9 cellular contexts compared by ENCODE assay signal in the genomic region with DNA sequence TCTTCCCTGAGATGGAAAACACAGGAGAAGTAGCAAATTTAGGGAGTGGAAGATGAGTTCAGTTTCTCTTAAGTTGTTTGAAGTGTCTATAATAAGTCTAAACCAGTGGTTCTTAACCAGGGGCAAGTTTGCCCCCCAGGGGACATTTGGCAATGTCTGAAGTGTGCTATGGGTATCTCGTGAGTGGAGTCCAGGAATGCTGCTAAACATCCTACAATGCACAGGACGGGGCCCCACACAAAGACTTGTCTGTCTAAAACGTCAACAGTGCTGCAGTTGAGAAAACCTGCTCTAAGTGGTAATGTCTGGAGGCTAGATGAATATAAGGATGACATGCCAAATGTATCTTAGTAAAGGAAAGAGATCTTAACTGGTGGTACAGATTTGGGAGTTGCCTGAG. TPM values are rescaled to one million over a fixed set of nuclear protein-coding genes. Genes with fewer than 3 reads are reported as not detected.
"Had no signal": no experiment of that assay in that cellular context is flagged by ENCODE, and none has a peak within 500 bp of the region (broad histone marks: within the 10 kb centered on the region; RNA-seq: fewer than 3 reads in every experiment).

No MANE protein-coding gene starts in this region.

RNA-seq across cellular contexts. Expression of gene FBXW10, which starts 37.9 kb away (rescaled TPM):
- total RNA-seq: naive thymus-derived CD8-positive, alpha-beta T cell; natural killer cell; natural killer cell treated with Interleukin-12 subunit alpha and Interleukin-12 subunit beta and Interleukin-15 and Interleukin-18, amount 100 ng/mL, for 72 hours; osteoblast; osteocyte; right atrium auricular region; sciatic nerve; skeletal muscle tissue had no signal
- polyA plus RNA-seq: naive thymus-derived CD8-positive, alpha-beta T cell; smooth muscle cell had no signal
